1 cellular context compared by ENCODE assay signal in the genomic region with DNA sequence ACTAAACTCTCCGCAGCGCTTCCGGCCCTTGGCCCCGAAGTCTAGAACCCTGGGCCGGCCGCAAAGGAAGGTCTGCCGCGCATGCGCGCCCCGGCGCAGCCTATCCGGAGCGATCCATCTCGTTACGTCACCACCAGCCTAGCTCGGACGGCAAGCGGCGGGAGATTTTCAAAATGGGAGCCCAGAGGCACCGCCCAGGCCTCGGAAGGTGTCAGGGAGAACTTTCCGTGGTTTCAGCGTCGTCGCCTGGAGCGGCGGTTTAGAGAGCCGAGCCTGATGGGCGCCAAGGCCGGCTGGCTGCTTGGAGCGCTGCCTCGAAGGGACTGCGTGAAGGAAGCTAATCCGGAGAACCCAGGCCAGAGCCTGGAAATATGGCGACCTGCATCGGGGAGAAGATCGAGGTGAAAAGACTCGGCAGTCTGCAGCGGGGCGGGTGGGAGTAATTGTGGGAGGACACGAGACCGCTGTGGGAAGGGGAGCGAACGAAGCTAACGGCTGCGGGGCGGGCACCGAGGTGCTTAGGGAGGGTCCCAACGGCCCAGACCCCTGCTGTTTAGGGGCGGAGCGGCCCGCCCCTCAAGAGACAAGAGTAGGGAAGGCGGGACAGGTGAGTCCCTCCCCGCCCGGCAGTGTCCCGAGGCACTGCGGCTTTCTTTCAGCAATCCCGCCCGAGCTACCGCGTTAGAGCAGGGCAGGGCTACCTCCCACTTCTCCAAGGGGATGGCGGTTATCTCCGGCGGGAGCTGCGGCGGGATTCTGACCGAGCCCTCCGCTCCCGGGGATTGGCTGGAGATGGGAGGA.
A peak's percentile ranks its signal among the peaks of the same experiment; 100 is the strongest.
TF ChIP-seq lines count a peak whose summit lies in the region.

A gene (plus strand): TSS at position 130 of the 801 bp plus-strand sequence. CDS start 242 bp downstream, at position 372.

TF ChIP-seq in HepG2, 621 proteins besides CTCF, POLR2A, EP300 and RAD21 (continued from another document and continues in another):
- TF ChIP-seq, protein P1, sequence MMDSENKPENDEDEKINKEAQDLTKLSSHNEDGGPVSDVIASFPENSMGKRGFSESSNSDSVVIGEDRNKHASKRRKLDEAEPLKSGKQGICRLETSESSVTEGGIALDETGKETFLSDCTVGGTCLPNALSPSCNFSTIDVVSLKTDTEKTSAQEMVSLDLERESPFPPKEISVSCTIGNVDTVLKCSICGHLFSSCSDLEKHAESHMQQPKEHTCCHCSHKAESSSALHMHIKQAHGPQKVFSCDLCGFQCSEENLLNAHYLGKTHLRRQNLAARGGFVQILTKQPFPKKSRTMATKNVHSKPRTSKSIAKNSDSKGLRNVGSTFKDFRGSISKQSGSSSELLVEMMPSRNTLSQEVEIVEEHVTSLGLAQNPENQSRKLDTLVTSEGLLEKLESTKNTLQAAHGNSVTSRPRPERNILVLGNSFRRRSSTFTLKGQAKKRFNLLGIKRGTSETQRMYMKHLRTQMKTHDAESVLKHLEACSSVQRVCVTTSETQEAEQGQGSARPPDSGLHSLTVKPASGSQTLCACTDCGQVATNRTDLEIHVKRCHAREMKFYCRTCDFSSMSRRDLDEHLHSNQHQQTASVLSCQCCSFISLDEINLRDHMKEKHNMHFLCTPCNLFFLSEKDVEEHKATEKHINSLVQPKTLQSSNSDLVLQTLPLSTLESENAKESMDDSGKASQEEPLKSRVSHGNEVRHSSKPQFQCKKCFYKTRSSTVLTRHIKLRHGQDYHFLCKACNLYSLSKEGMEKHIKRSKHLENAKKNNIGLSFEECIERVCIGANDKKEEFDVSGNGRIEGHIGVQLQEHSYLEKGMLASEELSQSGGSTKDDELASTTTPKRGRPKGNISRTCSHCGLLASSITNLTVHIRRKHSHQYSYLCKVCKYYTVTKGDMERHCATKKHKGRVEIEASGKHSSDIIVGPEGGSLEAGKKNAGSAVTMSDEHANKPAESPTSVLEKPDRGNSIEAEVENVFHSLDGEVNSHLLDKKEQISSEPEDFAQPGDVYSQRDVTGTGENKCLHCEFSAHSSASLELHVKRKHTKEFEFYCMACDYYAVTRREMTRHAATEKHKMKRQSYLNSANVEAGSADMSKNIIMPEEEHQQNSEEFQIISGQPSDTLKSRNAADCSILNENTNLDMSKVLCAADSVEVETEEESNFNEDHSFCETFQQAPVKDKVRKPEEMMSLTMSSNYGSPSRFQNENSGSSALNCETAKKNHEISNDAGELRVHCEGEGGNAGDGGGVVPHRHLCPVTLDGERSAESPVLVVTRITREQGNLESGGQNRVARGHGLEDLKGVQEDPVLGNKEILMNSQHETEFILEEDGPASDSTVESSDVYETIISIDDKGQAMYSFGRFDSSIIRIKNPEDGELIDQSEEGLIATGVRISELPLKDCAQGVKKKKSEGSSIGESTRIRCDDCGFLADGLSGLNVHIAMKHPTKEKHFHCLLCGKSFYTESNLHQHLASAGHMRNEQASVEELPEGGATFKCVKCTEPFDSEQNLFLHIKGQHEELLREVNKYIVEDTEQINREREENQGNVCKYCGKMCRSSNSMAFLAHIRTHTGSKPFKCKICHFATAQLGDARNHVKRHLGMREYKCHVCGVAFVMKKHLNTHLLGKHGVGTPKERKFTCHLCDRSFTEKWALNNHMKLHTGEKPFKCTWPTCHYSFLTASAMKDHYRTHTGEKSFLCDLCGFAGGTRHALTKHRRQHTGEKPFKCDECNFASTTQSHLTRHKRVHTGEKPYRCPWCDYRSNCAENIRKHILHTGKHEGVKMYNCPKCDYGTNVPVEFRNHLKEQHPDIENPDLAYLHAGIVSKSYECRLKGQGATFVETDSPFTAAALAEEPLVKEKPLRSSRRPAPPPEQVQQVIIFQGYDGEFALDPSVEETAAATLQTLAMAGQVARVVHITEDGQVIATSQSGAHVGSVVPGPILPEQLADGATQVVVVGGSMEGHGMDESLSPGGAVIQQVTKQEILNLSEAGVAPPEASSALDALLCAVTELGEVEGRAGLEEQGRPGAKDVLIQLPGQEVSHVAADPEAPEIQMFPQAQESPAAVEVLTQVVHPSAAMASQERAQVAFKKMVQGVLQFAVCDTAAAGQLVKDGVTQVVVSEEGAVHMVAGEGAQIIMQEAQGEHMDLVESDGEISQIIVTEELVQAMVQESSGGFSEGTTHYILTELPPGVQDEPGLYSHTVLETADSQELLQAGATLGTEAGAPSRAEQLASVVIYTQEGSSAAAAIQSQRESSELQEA (CRISPR knock-in tag; IDR thresholded peaks at IDR 0.05; ENCODE audit: not compliant biosample characterization) = no peak
- TF ChIP-seq ZNF777 (CRISPR knock-in tag; IDR thresholded peaks at IDR 0.05) (peak; percentile 41; the same call in 1 of the 2 replicates), ZNF30 (CRISPR knock-in tag; IDR thresholded peaks at IDR 0.05) (peak; percentile 63; the same call in 1 of the 2 replicates), MAFG (CRISPR knock-in tag; IDR thresholded peaks at IDR 0.05) (no peak), GTF3A (CRISPR knock-in tag; conservative IDR thresholded peaks at IDR 0.05) (0 out of 2 replicates have a peak, but pooled peaks have one; percentile 29), POLR2G (IDR thresholded peaks at IDR 0.05; ENCODE audit: low read depth, low read length) (peak; percentile 73), POLR2AphosphoS2 (IDR thresholded peaks at IDR 0.05; ENCODE audit: low read depth, low read length) (no peak), JUNB (CRISPR knock-in tag; IDR thresholded peaks at IDR 0.05; ENCODE audit: borderline replicate concordance) (no peak), TP53 (CRISPR knock-in tag; conservative IDR thresholded peaks at IDR 0.05) (0 out of 2 replicates have a peak, but pooled peaks have one; percentile 74), ZNF10 (CRISPR knock-in tag; IDR thresholded peaks at IDR 0.05; ENCODE audit: borderline replicate concordance, low read depth) (no peak), ZNF879 (CRISPR knock-in tag; IDR thresholded peaks at IDR 0.05) (no peak), KLF11 (CRISPR knock-in tag; IDR thresholded peaks at IDR 0.05) (no peak), ZNF333 (CRISPR knock-in tag; IDR thresholded peaks at IDR 0.05; ENCODE audit: borderline replicate concordance) (0 out of 2 replicates have a peak, but pooled peaks have one; percentile 90), ZNF772 (CRISPR knock-in tag; IDR thresholded peaks at IDR 0.05) (0 out of 2 replicates have a peak, but pooled peaks have one; percentile 67), PHB2 (IDR thresholded peaks at IDR 0.05; ENCODE audit: partially characterized antibody) (no peak), IKZF4 (CRISPR knock-in tag; IDR thresholded peaks at IDR 0.05; ENCODE audit: borderline replicate concordance, low read depth, not compliant biosample characterization) (no peak), ZNF652 (CRISPR knock-in tag; IDR thresholded peaks at IDR 0.05; ENCODE audit: borderline replicate concordance, low read depth) (no peak)
- TF ChIP-seq, protein P2, sequence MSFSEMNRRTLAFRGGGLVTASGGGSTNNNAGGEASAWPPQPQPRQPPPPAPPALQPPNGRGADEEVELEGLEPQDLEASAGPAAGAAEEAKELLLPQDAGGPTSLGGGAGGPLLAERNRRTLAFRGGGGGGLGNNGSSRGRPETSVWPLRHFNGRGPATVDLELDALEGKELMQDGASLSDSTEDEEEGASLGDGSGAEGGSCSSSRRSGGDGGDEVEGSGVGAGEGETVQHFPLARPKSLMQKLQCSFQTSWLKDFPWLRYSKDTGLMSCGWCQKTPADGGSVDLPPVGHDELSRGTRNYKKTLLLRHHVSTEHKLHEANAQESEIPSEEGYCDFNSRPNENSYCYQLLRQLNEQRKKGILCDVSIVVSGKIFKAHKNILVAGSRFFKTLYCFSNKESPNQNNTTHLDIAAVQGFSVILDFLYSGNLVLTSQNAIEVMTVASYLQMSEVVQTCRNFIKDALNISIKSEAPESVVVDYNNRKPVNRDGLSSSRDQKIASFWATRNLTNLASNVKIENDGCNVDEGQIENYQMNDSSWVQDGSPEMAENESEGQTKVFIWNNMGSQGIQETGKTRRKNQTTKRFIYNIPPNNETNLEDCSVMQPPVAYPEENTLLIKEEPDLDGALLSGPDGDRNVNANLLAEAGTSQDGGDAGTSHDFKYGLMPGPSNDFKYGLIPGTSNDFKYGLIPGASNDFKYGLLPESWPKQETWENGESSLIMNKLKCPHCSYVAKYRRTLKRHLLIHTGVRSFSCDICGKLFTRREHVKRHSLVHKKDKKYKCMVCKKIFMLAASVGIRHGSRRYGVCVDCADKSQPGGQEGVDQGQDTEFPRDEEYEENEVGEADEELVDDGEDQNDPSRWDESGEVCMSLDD (CRISPR knock-in tag; IDR thresholded peaks at IDR 0.05; ENCODE audit: borderline replicate concordance) = no peak; the same call in 1 of the 2 replicates
- TF ChIP-seq, protein P3, sequence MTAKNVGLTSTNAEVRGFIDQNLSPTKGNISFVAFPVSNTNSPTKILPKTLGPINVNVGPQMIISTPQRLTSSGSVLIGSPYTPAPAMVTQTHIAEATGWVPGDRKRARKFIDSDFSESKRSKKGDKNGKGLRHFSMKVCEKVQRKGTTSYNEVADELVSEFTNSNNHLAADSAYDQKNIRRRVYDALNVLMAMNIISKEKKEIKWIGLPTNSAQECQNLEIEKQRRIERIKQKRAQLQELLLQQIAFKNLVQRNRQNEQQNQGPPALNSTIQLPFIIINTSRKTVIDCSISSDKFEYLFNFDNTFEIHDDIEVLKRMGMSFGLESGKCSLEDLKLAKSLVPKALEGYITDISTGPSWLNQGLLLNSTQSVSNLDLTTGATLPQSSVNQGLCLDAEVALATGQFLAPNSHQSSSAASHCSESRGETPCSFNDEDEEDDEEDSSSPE (CRISPR knock-in tag; IDR thresholded peaks at IDR 0.05) = peak; percentile 99
- TF ChIP-seq, protein P4, sequence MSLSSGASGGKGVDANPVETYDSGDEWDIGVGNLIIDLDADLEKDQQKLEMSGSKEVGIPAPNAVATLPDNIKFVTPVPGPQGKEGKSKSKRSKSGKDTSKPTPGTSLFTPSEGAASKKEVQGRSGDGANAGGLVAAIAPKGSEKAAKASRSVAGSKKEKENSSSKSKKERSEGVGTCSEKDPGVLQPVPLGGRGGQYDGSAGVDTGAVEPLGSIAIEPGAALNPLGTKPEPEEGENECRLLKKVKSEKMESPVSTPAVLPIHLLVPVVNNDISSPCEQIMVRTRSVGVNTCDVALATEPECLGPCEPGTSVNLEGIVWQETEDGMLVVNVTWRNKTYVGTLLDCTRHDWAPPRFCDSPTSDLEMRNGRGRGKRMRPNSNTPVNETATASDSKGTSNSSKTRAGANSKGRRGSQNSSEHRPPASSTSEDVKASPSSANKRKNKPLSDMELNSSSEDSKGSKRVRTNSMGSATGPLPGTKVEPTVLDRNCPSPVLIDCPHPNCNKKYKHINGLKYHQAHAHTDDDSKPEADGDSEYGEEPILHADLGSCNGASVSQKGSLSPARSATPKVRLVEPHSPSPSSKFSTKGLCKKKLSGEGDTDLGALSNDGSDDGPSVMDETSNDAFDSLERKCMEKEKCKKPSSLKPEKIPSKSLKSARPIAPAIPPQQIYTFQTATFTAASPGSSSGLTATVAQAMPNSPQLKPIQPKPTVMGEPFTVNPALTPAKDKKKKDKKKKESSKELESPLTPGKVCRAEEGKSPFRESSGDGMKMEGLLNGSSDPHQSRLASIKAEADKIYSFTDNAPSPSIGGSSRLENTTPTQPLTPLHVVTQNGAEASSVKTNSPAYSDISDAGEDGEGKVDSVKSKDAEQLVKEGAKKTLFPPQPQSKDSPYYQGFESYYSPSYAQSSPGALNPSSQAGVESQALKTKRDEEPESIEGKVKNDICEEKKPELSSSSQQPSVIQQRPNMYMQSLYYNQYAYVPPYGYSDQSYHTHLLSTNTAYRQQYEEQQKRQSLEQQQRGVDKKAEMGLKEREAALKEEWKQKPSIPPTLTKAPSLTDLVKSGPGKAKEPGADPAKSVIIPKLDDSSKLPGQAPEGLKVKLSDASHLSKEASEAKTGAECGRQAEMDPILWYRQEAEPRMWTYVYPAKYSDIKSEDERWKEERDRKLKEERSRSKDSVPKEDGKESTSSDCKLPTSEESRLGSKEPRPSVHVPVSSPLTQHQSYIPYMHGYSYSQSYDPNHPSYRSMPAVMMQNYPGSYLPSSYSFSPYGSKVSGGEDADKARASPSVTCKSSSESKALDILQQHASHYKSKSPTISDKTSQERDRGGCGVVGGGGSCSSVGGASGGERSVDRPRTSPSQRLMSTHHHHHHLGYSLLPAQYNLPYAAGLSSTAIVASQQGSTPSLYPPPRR (CRISPR knock-in tag; IDR thresholded peaks at IDR 0.05; ENCODE audit: borderline replicate concordance) = 0 out of 2 replicates have a peak, but pooled peaks have one; percentile 5
- TF ChIP-seq, protein P5, sequence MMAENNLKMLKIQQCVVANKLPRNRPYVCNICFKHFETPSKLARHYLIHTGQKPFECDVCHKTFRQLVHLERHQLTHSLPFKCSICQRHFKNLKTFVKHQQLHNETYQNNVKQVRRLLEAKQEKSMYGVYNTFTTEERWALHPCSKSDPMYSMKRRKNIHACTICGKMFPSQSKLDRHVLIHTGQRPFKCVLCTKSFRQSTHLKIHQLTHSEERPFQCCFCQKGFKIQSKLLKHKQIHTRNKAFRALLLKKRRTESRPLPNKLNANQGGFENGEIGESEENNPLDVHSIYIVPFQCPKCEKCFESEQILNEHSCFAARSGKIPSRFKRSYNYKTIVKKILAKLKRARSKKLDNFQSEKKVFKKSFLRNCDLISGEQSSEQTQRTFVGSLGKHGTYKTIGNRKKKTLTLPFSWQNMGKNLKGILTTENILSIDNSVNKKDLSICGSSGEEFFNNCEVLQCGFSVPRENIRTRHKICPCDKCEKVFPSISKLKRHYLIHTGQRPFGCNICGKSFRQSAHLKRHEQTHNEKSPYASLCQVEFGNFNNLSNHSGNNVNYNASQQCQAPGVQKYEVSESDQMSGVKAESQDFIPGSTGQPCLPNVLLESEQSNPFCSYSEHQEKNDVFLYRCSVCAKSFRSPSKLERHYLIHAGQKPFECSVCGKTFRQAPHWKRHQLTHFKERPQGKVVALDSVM (CRISPR knock-in tag; IDR thresholded peaks at IDR 0.05) = 0 out of 2 replicates have a peak, but pooled peaks have one; percentile 32
- TF ChIP-seq, protein P6, sequence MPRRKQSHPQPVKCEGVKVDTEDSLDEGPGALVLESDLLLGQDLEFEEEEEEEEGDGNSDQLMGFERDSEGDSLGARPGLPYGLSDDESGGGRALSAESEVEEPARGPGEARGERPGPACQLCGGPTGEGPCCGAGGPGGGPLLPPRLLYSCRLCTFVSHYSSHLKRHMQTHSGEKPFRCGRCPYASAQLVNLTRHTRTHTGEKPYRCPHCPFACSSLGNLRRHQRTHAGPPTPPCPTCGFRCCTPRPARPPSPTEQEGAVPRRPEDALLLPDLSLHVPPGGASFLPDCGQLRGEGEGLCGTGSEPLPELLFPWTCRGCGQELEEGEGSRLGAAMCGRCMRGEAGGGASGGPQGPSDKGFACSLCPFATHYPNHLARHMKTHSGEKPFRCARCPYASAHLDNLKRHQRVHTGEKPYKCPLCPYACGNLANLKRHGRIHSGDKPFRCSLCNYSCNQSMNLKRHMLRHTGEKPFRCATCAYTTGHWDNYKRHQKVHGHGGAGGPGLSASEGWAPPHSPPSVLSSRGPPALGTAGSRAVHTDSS (CRISPR knock-in tag; conservative IDR thresholded peaks at IDR 0.05) = no peak
- TF ChIP-seq, protein P7, sequence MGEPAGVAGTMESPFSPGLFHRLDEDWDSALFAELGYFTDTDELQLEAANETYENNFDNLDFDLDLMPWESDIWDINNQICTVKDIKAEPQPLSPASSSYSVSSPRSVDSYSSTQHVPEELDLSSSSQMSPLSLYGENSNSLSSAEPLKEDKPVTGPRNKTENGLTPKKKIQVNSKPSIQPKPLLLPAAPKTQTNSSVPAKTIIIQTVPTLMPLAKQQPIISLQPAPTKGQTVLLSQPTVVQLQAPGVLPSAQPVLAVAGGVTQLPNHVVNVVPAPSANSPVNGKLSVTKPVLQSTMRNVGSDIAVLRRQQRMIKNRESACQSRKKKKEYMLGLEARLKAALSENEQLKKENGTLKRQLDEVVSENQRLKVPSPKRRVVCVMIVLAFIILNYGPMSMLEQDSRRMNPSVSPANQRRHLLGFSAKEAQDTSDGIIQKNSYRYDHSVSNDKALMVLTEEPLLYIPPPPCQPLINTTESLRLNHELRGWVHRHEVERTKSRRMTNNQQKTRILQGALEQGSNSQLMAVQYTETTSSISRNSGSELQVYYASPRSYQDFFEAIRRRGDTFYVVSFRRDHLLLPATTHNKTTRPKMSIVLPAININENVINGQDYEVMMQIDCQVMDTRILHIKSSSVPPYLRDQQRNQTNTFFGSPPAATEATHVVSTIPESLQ (CRISPR knock-in tag; conservative IDR thresholded peaks at IDR 0.05) = no peak
